ENCODE assay signal across 29 cellular contexts in the genomic region with DNA sequence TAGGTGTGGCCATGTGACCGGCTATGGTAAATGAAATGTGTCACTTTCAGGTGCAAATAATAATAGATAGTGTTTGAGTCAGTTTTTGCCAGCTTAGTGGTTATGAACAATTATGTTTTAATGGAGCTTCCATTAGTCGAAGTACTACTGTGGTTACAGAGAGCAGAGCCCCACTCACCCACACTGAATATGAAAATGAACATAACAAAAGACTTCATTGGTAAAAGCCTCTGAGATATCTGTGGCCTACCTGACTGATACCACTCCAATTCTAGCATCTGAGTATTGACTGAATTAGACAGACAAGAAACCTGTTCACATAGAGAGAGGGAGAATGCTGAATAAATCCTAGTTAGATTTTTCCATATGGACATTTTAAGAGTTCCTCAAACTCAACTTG.
"Had no signal": no experiment of that assay in that cellular context is flagged by ENCODE, and none has a peak within 500 bp of the region (broad histone marks: within the 10 kb centered on the region; RNA-seq: fewer than 3 reads in every experiment).

No MANE protein-coding gene starts in this region.

- H3K4me3 ChIP-seq: MG63, PC-9, SJCRH30, SK-N-MC had no signal

- H3K4me2 ChIP-seq: PC-9 had no signal

- H3K9me3 ChIP-seq: MG63, SJCRH30 had no signal

- H3K27me3 Mint-ChIP-seq: T-cell had no signal

- ATAC-seq: Panc1, Right ventricle myocardium inferior, SK-N-SH treated with all-trans-retinoic acid at 6 μM for 48 hours, T-cell had no signal

- H3K4me3 Mint-ChIP-seq: T-cell had no signal

- DNase-seq: Kasumi-1, KG1, MG63, NCI-H1048, NCI-H1092 treated with DMSO at 0.1 percent for 48 hours, NCI-H1105 treated with DMSO at 0.1 percent for 48 hours, NCI-H146, NCI-H1694, NCI-H187, NCI-H1930, NCI-H2029 treated with DMSO at 0.1 percent for 48 hours, NCI-H2081 treated with DMSO at 0.1 percent for 48 hours, NCI-H2171, NCI-H226, NCI-H446 treated with DMSO at 0.1 percent for 48 hours, NCI-H510A, NCI-H524, NCI-H526, NCI-H774, PC-9, SHP77, SIG-M5, SJCRH30, T-cell had no signal

- H3K27ac ChIP-seq: PC-9, RWPE1, SK-N-MC had no signal

- H3K27me3 ChIP-seq: MG63, SJCRH30 had no signal

- H3K4me1 Mint-ChIP-seq: T-cell had no signal

- H3K36me3 Mint-ChIP-seq: T-cell had no signal

- H3K36me3 ChIP-seq: MG63, SJCRH30 had no signal

- H3K27ac Mint-ChIP-seq: T-cell had no signal

- H2AFZ ChIP-seq: PC-9 had no signal
